Comparison of ENCODE assay signal across 27 cellular contexts in genomic region chr15:89792106-89792805, GRCh38. TPM values are rescaled to one million over a fixed set of nuclear protein-coding genes. Genes with fewer than 3 reads are reported as not detected.
DNase-seq lines count a peak whose midpoint lies in the region; ATAC-seq and TF ChIP-seq lines count a peak whose summit lies in the region.
"Had no signal": no experiment of that assay in that cellular context is flagged by ENCODE, and none has a peak within 500 bp of the region (broad histone marks: within the 10 kb centered on the region; RNA-seq: fewer than 3 reads in every experiment).

No MANE protein-coding gene starts in this region.

- H2BK5ac ChIP-seq in mesenchymal stem cell (ENCODE audit: low read depth, low read length, poor library complexity, severe bottlenecking), result no peak overlapping the region

- H3K14ac ChIP-seq in mesenchymal stem cell (ENCODE audit: low read length in 2 of 2), result no peak overlapping the region

- intact Hi-C loops in activated naive CD4-positive, alpha-beta T cell treated with anti-CD3 and anti-CD28 coated beads for 36 hours (cut with micrococcal nuclease), result no loop called here
- intact Hi-C loops in upper lobe of right lung (cut with DNase I), result no loop called here

- no peak overlapping the region for H2AFZ ChIP-seq in mesenchymal stem cell (ENCODE audit: low read depth, low read length)

- CTCF ChIA-PET in activated naive CD4-positive, alpha-beta T cell treated with anti-CD3 and anti-CD28 coated beads, Interleukin-2, amount 10 ng/mL, durations not matched to agents 7 days and 5 days (lab: Charles Lee), result interaction anchor here (1.2 kb wide), 1 partner anchor 55 kb away, joined by 3 read pairs; no protein-coding TSS in a partner anchor
- CTCF ChIA-PET in activated naive CD4-positive, alpha-beta T cell treated with anti-CD3 and anti-CD28 coated beads for 36 hours (lab: Charles Lee), result no interaction called here

- no peak overlapping the region for H3K23ac ChIP-seq in mesenchymal stem cell (ENCODE audit: low read length in 2 of 2)

- WGBS in mesenchymal stem cell, result 93% methylated on average over 20 of the region's 22 CpGs

- no peaks in the 10 kb centered on the region for H3K27me3 ChIP-seq in mesenchymal stem cell (ENCODE audit: control insufficient read depth in 1 of 2, insufficient read depth in 1 of 2, low read length in 2 of 2)
- H3K27me3 ChIP-seq in upper lobe of right lung, result no peaks in the 10 kb centered on the region
- H3K27me3 ChIP-seq: BE2C had no signal

- H3K9me3 ChIP-seq in mesenchymal stem cell (ENCODE audit: control insufficient read depth, low read length), result no peaks in the 10 kb centered on the region
- no peaks in the 10 kb centered on the region for H3K9me3 ChIP-seq in upper lobe of right lung
- H3K9me3 ChIP-seq: BE2C had no signal

- H2BK15ac ChIP-seq in mesenchymal stem cell (ENCODE audit: low read depth, poor library complexity, severe bottlenecking), result no peak overlapping the region

- no peak overlapping the region for H3K27ac ChIP-seq in mesenchymal stem cell (ENCODE audit: low read length, poor library complexity, severe bottlenecking)
- H3K27ac ChIP-seq in upper lobe of right lung, result no peak overlapping the region
- H3K27ac ChIP-seq: 22Rv1 had no signal

- H3K4me1 ChIP-seq in mesenchymal stem cell (ENCODE audit: control insufficient read depth, insufficient read depth, low read depth, low read length) (peaks cover 4% of the 10 kb centered on the region), upper lobe of right lung (peaks cover 5% of the 10 kb centered on the region)
- H3K4me1 ChIP-seq: BE2C had no signal

- H3K36me3 ChIP-seq in mesenchymal stem cell (ENCODE audit: control insufficient read depth in 1 of 2, insufficient read depth in 2 of 2, low read depth in 1 of 2, low read length in 2 of 2) (peaks cover 30 to 92% of the 10 kb centered on the region in 2 experiments), upper lobe of right lung (no peaks in the 10 kb centered on the region)
- H3K36me3 ChIP-seq: BE2C had no signal

- no peak overlapping the region for H3K27ac Mint-ChIP-seq in activated naive CD4-positive, alpha-beta T cell treated with anti-CD3 and anti-CD28 coated beads, Interleukin-2, amount 10 ng/mL, durations not matched to agents 7 days and 5 days
- H3K27ac Mint-ChIP-seq in activated naive CD4-positive, alpha-beta T cell treated with anti-CD3 and anti-CD28 coated beads for 36 hours, result no peak overlapping the region
- H3K27ac Mint-ChIP-seq: CD8-positive, alpha-beta memory T cell had no signal

- H4K8ac ChIP-seq in mesenchymal stem cell (ENCODE audit: low read length), result no peak overlapping the region

- no peak overlapping the region for H3K18ac ChIP-seq in mesenchymal stem cell (ENCODE audit: low read depth in 1 of 2, low read length in 2 of 2)

- H3K27me3 Mint-ChIP-seq in activated naive CD4-positive, alpha-beta T cell treated with anti-CD3 and anti-CD28 coated beads, Interleukin-2, amount 10 ng/mL, durations not matched to agents 7 days and 5 days, result peaks cover 21% of the 10 kb centered on the region
- peaks cover 6% of the 10 kb centered on the region for H3K27me3 Mint-ChIP-seq in activated naive CD4-positive, alpha-beta T cell treated with anti-CD3 and anti-CD28 coated beads for 36 hours (ENCODE audit: low read depth)

- no peak overlapping the region for H2BK120ac ChIP-seq in mesenchymal stem cell (ENCODE audit: low read depth, low read length)

- no peak overlapping the region for H2BK12ac ChIP-seq in mesenchymal stem cell (ENCODE audit: low read length in 2 of 2)

- peak; percentile 9 for DNase-seq in activated naive CD4-positive, alpha-beta T cell treated with anti-CD3 and anti-CD28 coated beads, Interleukin-2, amount 10 ng/mL, durations not matched to agents 7 days and 5 days
- DNase-seq in activated naive CD4-positive, alpha-beta T cell treated with anti-CD3 and anti-CD28 coated beads for 36 hours, result no peak
- DNase-seq in ecto neural progenitor cell (ENCODE audit: low spot score) (peak; percentile 33), mesenchymal stem cell (no peak), upper lobe of right lung (no peak), SKM-1 treated with dmso at 0.1 percent for 144 hours (lab: John Stamatoyannopoulos, UW; ENCODE audit: unreplicated experiment) (no peak), T1000 (lab: John Stamatoyannopoulos, UW) (no peak)
- DNase-seq in activated effector memory CD4-positive, alpha-beta T cell treated with Interleukin-2 at 50 U/mL for 16 hours, result no peak
- DNase-seq: BE2C; CD8-positive, alpha-beta memory T cell; DMS79 treated with DMSO at 0.1 percent for 48 hours; GF-D8; GOT3; Kasumi-1; NCI-H1092 treated with DMSO at 0.1 percent for 48 hours; NCI-H1436; NCI-H187; NCI-H2081 treated with DMSO at 0.1 percent for 48 hours; NCI-H2171; NCI-H226; NCI-H524 treated with DMSO at 0.1 percent for 48 hours; RPMI8226; SHP77 had no signal

- TF ChIP-seq CTCF in upper lobe of right lung (IDR thresholded peaks at IDR 0.05), result no peak

- no peak overlapping the region for H3K4me2 ChIP-seq in mesenchymal stem cell (ENCODE audit: low read length, poor library complexity, severe bottlenecking)

- H3K4ac ChIP-seq in mesenchymal stem cell (ENCODE audit: low read depth in 1 of 2, low read length in 2 of 2), result no peak overlapping the region

- H3K9ac ChIP-seq in mesenchymal stem cell (ENCODE audit: low read length), result peak overlapping the region; percentile 29

- no peaks in the 10 kb centered on the region for H3K79me1 ChIP-seq in mesenchymal stem cell (replicated peaks; ENCODE audit: low read length, poor library complexity, severe bottlenecking)

- no peak overlapping the region for H4K91ac ChIP-seq in mesenchymal stem cell (ENCODE audit: low read length)

- no peak overlapping the region for H2AK5ac ChIP-seq in mesenchymal stem cell (ENCODE audit: low read length, severe bottlenecking)

- H3K4me1 Mint-ChIP-seq in activated naive CD4-positive, alpha-beta T cell treated with anti-CD3 and anti-CD28 coated beads, Interleukin-2, amount 10 ng/mL, durations not matched to agents 7 days and 5 days, result no peaks in the 10 kb centered on the region
- H3K4me1 Mint-ChIP-seq in activated naive CD4-positive, alpha-beta T cell treated with anti-CD3 and anti-CD28 coated beads for 36 hours (ENCODE audit: low read depth), result no peaks in the 10 kb centered on the region
- H3K4me1 Mint-ChIP-seq: CD14-positive monocyte; CD8-positive, alpha-beta memory T cell had no signal

- no peak overlapping the region for H3K4me3 Mint-ChIP-seq in activated naive CD4-positive, alpha-beta T cell treated with anti-CD3 and anti-CD28 coated beads, Interleukin-2, amount 10 ng/mL, durations not matched to agents 7 days and 5 days
- H3K4me3 Mint-ChIP-seq in activated naive CD4-positive, alpha-beta T cell treated with anti-CD3 and anti-CD28 coated beads for 36 hours, result no peak overlapping the region
- H3K4me3 Mint-ChIP-seq: CD14-positive monocyte; CD8-positive, alpha-beta memory T cell had no signal

- no peaks in the 10 kb centered on the region for H3K36me3 Mint-ChIP-seq in activated naive CD4-positive, alpha-beta T cell treated with anti-CD3 and anti-CD28 coated beads, Interleukin-2, amount 10 ng/mL, durations not matched to agents 7 days and 5 days
- H3K36me3 Mint-ChIP-seq in activated naive CD4-positive, alpha-beta T cell treated with anti-CD3 and anti-CD28 coated beads for 36 hours (ENCODE audit: low read depth), result no peaks in the 10 kb centered on the region

- peak; percentile 38 for ATAC-seq in upper lobe of right lung
- ATAC-seq: HCT116, K562 had no signal

- peaks cover 7% of the 10 kb centered on the region for H3K9me3 Mint-ChIP-seq in activated naive CD4-positive, alpha-beta T cell treated with anti-CD3 and anti-CD28 coated beads, Interleukin-2, amount 10 ng/mL, durations not matched to agents 7 days and 5 days
- peaks cover 17% of the 10 kb centered on the region for H3K9me3 Mint-ChIP-seq in activated naive CD4-positive, alpha-beta T cell treated with anti-CD3 and anti-CD28 coated beads for 36 hours

- H3K4me3 ChIP-seq in mesenchymal stem cell (ENCODE audit: insufficient read depth in 1 of 2, low read depth in 1 of 2, low read length in 2 of 2) (no peak overlapping the region), upper lobe of right lung (no peak overlapping the region)
- H3K4me3 ChIP-seq: K562 had no signal

RNA-seq across cellular contexts. Expression of gene MESP2, which starts 16.1 kb away (rescaled TPM):
- not detected for total RNA-seq in activated naive CD4-positive, alpha-beta T cell treated with anti-CD3 and anti-CD28 coated beads for 36 hours
- 0.12 TPM for polyA plus RNA-seq in mesenchymal stem cell (2013, experiment 1 of 2)
- polyA plus RNA-seq in mesenchymal stem cell (2013, experiment 2 of 2), result 0.07 TPM
- not detected for total RNA-seq in upper lobe of right lung
- total RNA-seq: CD8-positive, alpha-beta memory T cell had no signal
- polyA plus RNA-seq: CD8-positive, alpha-beta memory T cell had no signal

RNA-seq across cellular contexts. Expression of gene ANPEP, which starts 22.4 kb away (rescaled TPM):
- total RNA-seq in activated naive CD4-positive, alpha-beta T cell treated with anti-CD3 and anti-CD28 coated beads for 36 hours, result not detected
- 63.7 TPM for polyA plus RNA-seq in mesenchymal stem cell (2013, experiment 1 of 2)
- polyA plus RNA-seq in mesenchymal stem cell (2013, experiment 2 of 2), result 61.6 TPM
- total RNA-seq in upper lobe of right lung, result 42.6 TPM
- polyA plus RNA-seq: CD8-positive, alpha-beta memory T cell had no signal

RNA-seq across cellular contexts. Expression of gene MESP1, which starts 41.2 kb away (rescaled TPM):
- 1 to 10 TPM; 4.4 to 6.6 TPM for total RNA-seq in activated naive CD4-positive, alpha-beta T cell treated with anti-CD3 and anti-CD28 coated beads for 36 hours
- 0.03 TPM for polyA plus RNA-seq in mesenchymal stem cell (2013, experiment 1 of 2)
- 0.03 TPM for polyA plus RNA-seq in mesenchymal stem cell (2013, experiment 2 of 2)
- total RNA-seq in upper lobe of right lung, result 4.9 TPM

Comparison
In these comparisons a context has a peak if more than half of its experiments do, and no peak if none do; other contexts are left out.
1. DNase-seq: peak in activated naive CD4-positive, alpha-beta T cell treated with anti-CD3 and anti-CD28 coated beads, Interleukin-2, amount 10 ng/mL, durations not matched to agents 7 days and 5 days (single experiment) and ecto neural progenitor cell (single experiment); none in activated naive CD4-positive, alpha-beta T cell treated with anti-CD3 and anti-CD28 coated beads for 36 hours (single experiment), mesenchymal stem cell (single experiment), upper lobe of right lung (single experiment), SKM-1 treated with dmso at 0.1 percent for 144 hours (single experiment), T1000 (single experiment) and activated effector memory CD4-positive, alpha-beta T cell treated with Interleukin-2 at 50 U/mL for 16 hours (single experiment).
2. RNA of gene ANPEP, which starts 22.4 kb away (total RNA-seq): 42.6 TPM in upper lobe of right lung (single experiment); not detected in activated naive CD4-positive, alpha-beta T cell treated with anti-CD3 and anti-CD28 coated beads for 36 hours; every median in the first group is over 10 times any median in the second.